Comparison of ENCODE assay signal across 20 cellular contexts in the genomic region with DNA sequence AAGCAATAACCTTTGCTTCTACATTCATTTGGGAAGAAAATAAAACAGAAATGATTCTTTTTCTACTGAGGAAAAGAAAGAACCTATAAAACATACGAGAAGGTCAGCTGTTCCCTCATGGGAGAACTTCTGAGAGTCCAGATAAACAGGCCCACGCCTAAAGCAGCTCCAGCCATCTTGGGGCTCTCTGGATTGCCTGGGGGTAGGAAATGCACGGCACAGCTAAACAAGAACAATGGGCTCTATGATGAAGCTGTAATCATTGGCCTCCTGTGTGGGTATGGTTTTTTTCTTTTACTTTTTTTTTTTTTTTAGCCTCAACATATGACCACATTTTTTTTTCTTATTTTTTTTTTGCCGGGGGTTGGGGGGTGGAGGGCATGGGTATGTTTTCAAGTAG. TPM values are rescaled to one million over a fixed set of nuclear protein-coding genes. Genes with fewer than 3 reads are reported as not detected.
DNase-seq lines count a peak whose midpoint lies in the region; TF ChIP-seq lines count a peak whose summit lies in the region.
"Had no signal": no experiment of that assay in that cellular context is flagged by ENCODE, and none has a peak within 500 bp of the region (broad histone marks: within the 10 kb centered on the region; RNA-seq: fewer than 3 reads in every experiment).

No MANE protein-coding gene starts in this region.

- peaks cover 36% of the 10 kb centered on the region for H3K4me1 ChIP-seq in Karpas-422 (ENCODE audit: low read length)
- H3K4me1 ChIP-seq in parathyroid adenoma, result peaks cover 11% of the 10 kb centered on the region
- H3K4me1 ChIP-seq in vagina, result peaks cover 11% of the 10 kb centered on the region

- no peak overlapping the region for H3K4me3 Mint-ChIP-seq in activated naive CD8-positive, alpha-beta T cell treated with anti-CD3 and anti-CD28 coated beads for 36 hours
- H3K4me3 Mint-ChIP-seq: CD4-positive, alpha-beta T cell; GM23338; HFFc6 had no signal

- H3K4me2 ChIP-seq in Karpas-422 (ENCODE audit: low read depth, low read length, poor library complexity, severe bottlenecking) (no peak overlapping the region), parathyroid adenoma (ENCODE audit: low read length) (no peak overlapping the region)
- H3K4me2 ChIP-seq: GM23338 had no signal

- H3K36me3 ChIP-seq in Karpas-422 (ENCODE audit: insufficient read depth, low read length) (no peaks in the 10 kb centered on the region), SK-N-MC (ENCODE audit: insufficient read depth, low read length) (peaks cover 7% of the 10 kb centered on the region; the same call in 1 of the 2 replicates), parathyroid adenoma (ENCODE audit: control insufficient read depth, insufficient read depth, low read length) (no peaks in the 10 kb centered on the region), vagina (no peaks in the 10 kb centered on the region)

- H3K9me3 ChIP-seq in Karpas-422 (ENCODE audit: low read length), result no peaks in the 10 kb centered on the region
- H3K9me3 ChIP-seq in SK-N-MC (ENCODE audit: low read depth, low read length), result no peaks in the 10 kb centered on the region
- H3K9me3 ChIP-seq in parathyroid adenoma (ENCODE audit: control insufficient read depth, low read length), result no peaks in the 10 kb centered on the region
- no peaks in the 10 kb centered on the region for H3K9me3 ChIP-seq in vagina

- no peak overlapping the region for H3K27ac Mint-ChIP-seq in activated naive CD8-positive, alpha-beta T cell treated with anti-CD3 and anti-CD28 coated beads for 36 hours
- H3K27ac Mint-ChIP-seq: CD4-positive, alpha-beta T cell; GM23338; HFFc6 had no signal

- no peak overlapping the region for H3K9ac ChIP-seq in Karpas-422 (ENCODE audit: low read length)
- H3K9ac ChIP-seq in SK-N-MC (ENCODE audit: insufficient read length), result no peak overlapping the region
- no peak overlapping the region for H3K9ac ChIP-seq in parathyroid adenoma

- H3K9me2 ChIP-seq in Karpas-422 (replicated peaks; ENCODE audit: insufficient read depth, low read length), result no peaks in the 10 kb centered on the region

- H3K4me1 Mint-ChIP-seq in activated naive CD8-positive, alpha-beta T cell treated with anti-CD3 and anti-CD28 coated beads for 36 hours, result no peaks in the 10 kb centered on the region

- no peaks in the 10 kb centered on the region for H3K79me2 ChIP-seq in Karpas-422 (ENCODE audit: low read length)
- no peaks in the 10 kb centered on the region for H3K79me2 ChIP-seq in parathyroid adenoma

- intact Hi-C loops in vagina (cut with DNase I), result no loop called here

- no peak for TF ChIP-seq CTCF in parathyroid adenoma (IDR thresholded peaks at IDR 0.05)
- no peak for TF ChIP-seq CTCF in vagina (IDR thresholded peaks at IDR 0.05)

- peaks cover 22% of the 10 kb centered on the region for H3K36me3 Mint-ChIP-seq in activated naive CD8-positive, alpha-beta T cell treated with anti-CD3 and anti-CD28 coated beads for 36 hours

- no peaks in the 10 kb centered on the region for H3K27me3 Mint-ChIP-seq in activated naive CD8-positive, alpha-beta T cell treated with anti-CD3 and anti-CD28 coated beads for 36 hours
- H3K27me3 Mint-ChIP-seq: CD4-positive, alpha-beta T cell had no signal

- H3K4me3 ChIP-seq in Karpas-422 (ENCODE audit: low read length), result no peak overlapping the region
- peak overlapping the region; percentile 45; the same call in 1 of the 2 replicates for H3K4me3 ChIP-seq in SK-N-MC
- no peak overlapping the region for H3K4me3 ChIP-seq in parathyroid adenoma (ENCODE audit: low read depth, low read length)
- no peak overlapping the region for H3K4me3 ChIP-seq in vagina
- H3K4me3 ChIP-seq: GM23338 had no signal

- peaks cover 4% of the 10 kb centered on the region for H3K9me3 Mint-ChIP-seq in activated naive CD8-positive, alpha-beta T cell treated with anti-CD3 and anti-CD28 coated beads for 36 hours
- H3K9me3 Mint-ChIP-seq: CD4-positive, alpha-beta T cell; GM23338; HFFc6 had no signal

- H3K27ac ChIP-seq in Karpas-422 (ENCODE audit: low read length) (peak overlapping the region; percentile 43; the same call in 1 of the 2 replicates), SK-N-MC (peak overlapping the region; percentile 82), parathyroid adenoma (no peak overlapping the region), vagina (no peak overlapping the region)

- no peaks in the 10 kb centered on the region for H4K20me1 ChIP-seq in Karpas-422 (ENCODE audit: insufficient read depth, low read depth, low read length)

- H3K27me3 ChIP-seq in Karpas-422 (ENCODE audit: low read length) (no peaks in the 10 kb centered on the region), parathyroid adenoma (ENCODE audit: control insufficient read depth, insufficient read depth, low read length) (no peaks in the 10 kb centered on the region), vagina (no peaks in the 10 kb centered on the region)

- TF ChIP-seq POLR2A in vagina (IDR thresholded peaks at IDR 0.05), result no peak

- H2AFZ ChIP-seq in Karpas-422 (ENCODE audit: low read length) (no peak overlapping the region), parathyroid adenoma (peak overlapping the region; percentile 17)
- H2AFZ ChIP-seq: GM23338 had no signal

- no peak for DNase-seq in Karpas-422
- DNase-seq in SK-N-MC (ENCODE audit: low read depth, low spot score), result no peak
- DNase-seq in islet precursor cell, result peak; percentile 86
- no peak for DNase-seq in LoVo (ENCODE audit: low spot score)
- no peak for DNase-seq in activated naive CD8-positive, alpha-beta T cell treated with anti-CD3 and anti-CD28 coated beads for 36 hours
- no peak for DNase-seq in vagina (ENCODE audit: extremely low spot score in 2 of 2)
- DNase-seq in NCI-H1694 treated with DMSO at 0.1 percent for 48 hours (lab: John Stamatoyannopoulos, UW), result no peak
- DNase-seq: AML-193; CD4-positive, alpha-beta T cell; DMS79 treated with DMSO at 0.1 percent for 48 hours; GDM1; HFFc6; NCI-H1436; NCI-H226; NCI-H526; NK-92 treated with Interleukin-12 subunit alpha and Interleukin-12 subunit beta, amount 100 ng/mL, for 24 hours; PC-3 had no signal

RNA-seq across cellular contexts. Expression of a gene that starts 6.4 kb away (rescaled TPM):
- 1.6 and 1.8 TPM in 2 replicates for total RNA-seq in Karpas-422 (2014; rRNA removed; shearing (Covaris generic); ENCODE audit: low replicate concordance)
- total RNA-seq in activated naive CD8-positive, alpha-beta T cell treated with anti-CD3 and anti-CD28 coated beads for 36 hours, result not detected
- total RNA-seq in vagina, result not detected
- total RNA-seq: CD4-positive, alpha-beta T cell; GM23338; HepG2; HFFc6; PC-3 had no signal

Comparison
In these comparisons a context has a peak if more than half of its experiments do, and no peak if none do; other contexts are left out.
1. H3K27ac ChIP-seq: peak in Karpas-422 (single experiment) and SK-N-MC (single experiment); none in parathyroid adenoma (single experiment) and vagina (single experiment).